29 cellular contexts compared by ENCODE assay signal in genomic region chr3:35675621-35676020, GRCh38. TPM values are rescaled to one million over a fixed set of nuclear protein-coding genes. Genes with fewer than 3 reads are reported as not detected.
"Had no signal": no experiment of that assay in that cellular context is flagged by ENCODE, and none has a peak within 500 bp of the region (broad histone marks: within the 10 kb centered on the region; RNA-seq: fewer than 3 reads in every experiment).

No MANE protein-coding gene starts in this region.

- H3K36me3 ChIP-seq: ascending aorta, SJSA1 had no signal

- ATAC-seq: activated CD8-positive, alpha-beta T cell treated with anti-CD3 and anti-CD28 coated beads, Interleukin-2, amount 10 ng/mL, durations not matched to agents 7 days and 5 days; SK-N-SH treated with all-trans-retinoic acid at 6 μM for 48 hours; WTC11 had no signal

- H3K27ac ChIP-seq: ascending aorta, SJSA1 had no signal

- FAIRE-seq: RCC 7860 had no signal

- H3K4me3 ChIP-seq: ascending aorta, body of pancreas, SJSA1 had no signal

- H3K27me3 ChIP-seq: ascending aorta, body of pancreas, SJSA1 had no signal

- H3K9me3 ChIP-seq: ascending aorta, body of pancreas, SJSA1 had no signal

- H3K4me1 ChIP-seq: body of pancreas, SJSA1 had no signal

- DNase-seq: activated CD4-positive, alpha-beta T cell treated with anti-CD3 and anti-CD28 coated beads for 48 hours; activated CD4-positive, alpha-beta T cell treated with anti-CD3 and anti-CD28 coated beads, Interleukin-2, amount 50 U/mL, for 4 hours; activated CD4-positive, CD25-positive, alpha-beta regulatory T cell treated with anti-CD3 and anti-CD28 coated beads, Interleukin-2, amount 50 U/mL, for 72 hours; activated CD8-positive, alpha-beta memory T cell treated with anti-CD3 and anti-CD28 coated beads, Interleukin-2, amount 50 U/mL, for 48 hours; activated CD8-positive, alpha-beta T cell treated with anti-CD3 and anti-CD28 coated beads, Interleukin-2, amount 10 ng/mL, durations not matched to agents 7 days and 5 days; activated effector memory CD4-positive, alpha-beta T cell treated with Interleukin-2 at 50 U/mL for 16 hours; activated naive CD4-positive, alpha-beta T cell; activated T-cell treated with anti-CD3 and anti-CD28 coated beads, Interleukin-2, amount 50 U/mL, for 1 hour; body of pancreas; KG1; NCI-H1092; NCI-H1417; NCI-H2029; NCI-H2107; NCI-H2171 treated with DMSO at 0.1 percent for 48 hours; NCI-H345; NCI-H510A; NCI-H69; NK-92 treated with Interleukin-12 subunit alpha and Interleukin-12 subunit beta, amount 100 ng/mL, for 24 hours; PC-3; SHP77; T-helper 9 cell had no signal

RNA-seq across cellular contexts. Expression of gene ARPP21, which starts 36.3 kb away (rescaled TPM):
- total RNA-seq: activated CD8-positive, alpha-beta T cell treated with anti-CD3 and anti-CD28 coated beads, Interleukin-2, amount 10 ng/mL, durations not matched to agents 7 days and 5 days; activated T-helper 1 cell treated with anti-CD3 and anti-CD28 coated beads, Interleukin-12 subunit alpha, Interleukin-12 subunit beta, Interleukin-2, Interleukin-4 antibody, amounts not matched to agents 30 ng/mL and 10 ng/mL and 1 ng/mL, durations not matched to agents 14 hours and 24 hours and 36 hours; ascending aorta; body of pancreas; MCF 10A; PC-3; SJSA1; WTC11 had no signal
